Comparison of ENCODE assay signal across 10 cellular contexts in genomic region chr15:80093854-80094418, GRCh38. TPM values are rescaled to one million over a fixed set of nuclear protein-coding genes. Genes with fewer than 3 reads are reported as not detected.
A peak's percentile ranks its signal among the peaks of the same experiment; 100 is the strongest.
DNase-seq lines count a peak whose midpoint lies in the region; TF ChIP-seq lines count a peak whose summit lies in the region.
"Had no signal": no experiment of that assay in that cellular context is flagged by ENCODE, and none has a peak within 500 bp of the region (broad histone marks: within the 10 kb centered on the region; RNA-seq: fewer than 3 reads in every experiment).

No MANE protein-coding gene starts in this region.

- peaks cover 7% of the 10 kb centered on the region for H3K36me3 Mint-ChIP-seq in activated T-cell treated with anti-CD3 and anti-CD28 coated beads, Interleukin-2, amount 50 U/mL, for 24 hours (ENCODE audit: low read depth)
- peaks cover 2% of the 10 kb centered on the region for H3K36me3 Mint-ChIP-seq in HFFc6 (ENCODE audit: low read depth)

- H3K27ac ChIP-seq in VCaP, result peak overlapping the region; percentile 67
- peak overlapping the region; percentile 71 to 84 (median 76) for H3K27ac ChIP-seq in thyroid gland
- H3K27ac ChIP-seq: dorsolateral prefrontal cortex had no signal

- H3K9me3 Mint-ChIP-seq in activated T-cell treated with anti-CD3 and anti-CD28 coated beads, Interleukin-2, amount 50 U/mL, for 24 hours, result no peaks in the 10 kb centered on the region
- no peaks in the 10 kb centered on the region for H3K9me3 Mint-ChIP-seq in HFFc6
- H3K9me3 Mint-ChIP-seq: stimulated activated memory B cell treated with anti-CD40 and anti-IgM and Interleukin-4, amounts not matched to agents 10 μg/mL and 1 μg/mL and 100 μg/mL, for 72 hours had no signal

- H3K4me1 ChIP-seq in thyroid gland, result peaks cover 53 to 54% of the 10 kb centered on the region in 2 donors

- 61 to 71% methylated on average over 5 of the region's 5 CpGs for WGBS in thyroid gland, 2 donors

- no peaks in the 10 kb centered on the region for H3K27me3 ChIP-seq in thyroid gland
- H3K27me3 ChIP-seq: dorsolateral prefrontal cortex had no signal

- TF ChIP-seq CTCF in VCaP (conservative IDR thresholded peaks at IDR 0.05) (no peak), thyroid gland (IDR thresholded peaks at IDR 0.05) (no peak), HFFc6 (IDR thresholded peaks at IDR 0.05) (no peak)

- peaks cover 46% of the 10 kb centered on the region for H3K4me1 Mint-ChIP-seq in activated T-cell treated with anti-CD3 and anti-CD28 coated beads, Interleukin-2, amount 50 U/mL, for 24 hours (ENCODE audit: low read depth)
- H3K4me1 Mint-ChIP-seq in HFFc6 (ENCODE audit: low read depth), result peaks cover 26% of the 10 kb centered on the region

- H3K27ac Mint-ChIP-seq in activated T-cell treated with anti-CD3 and anti-CD28 coated beads, Interleukin-2, amount 50 U/mL, for 24 hours, result peak overlapping the region; percentile 73
- H3K27ac Mint-ChIP-seq in HFFc6, result no peak overlapping the region
- H3K27ac Mint-ChIP-seq: stimulated activated memory B cell treated with anti-CD40 and anti-IgM and Interleukin-4, amounts not matched to agents 10 μg/mL and 1 μg/mL and 100 μg/mL, for 72 hours had no signal

- no peak overlapping the region for H3K4me3 ChIP-seq in thyroid gland (replicated peaks in 1 of 3)
- H3K4me3 ChIP-seq: dorsolateral prefrontal cortex had no signal

- DNase-seq in activated T-cell treated with anti-CD3 and anti-CD28 coated beads, Interleukin-2, amount 50 U/mL, for 24 hours, result peak; percentile 34
- DNase-seq in activated T-cell treated with anti-CD3 and anti-CD28 coated beads, Interleukin-2, amount 50 U/mL, for 1 hour, result no peak
- DNase-seq in iPS-NIHi11 (ENCODE audit: low spot score) (peak; percentile 32), thyroid gland (peak; percentile 82 to 86), posterior cingulate gyrus (no peak), HFFc6 (no peak)
- no peak for DNase-seq in effector CD4-positive, alpha-beta T cell

- H3K4me3 Mint-ChIP-seq in activated T-cell treated with anti-CD3 and anti-CD28 coated beads, Interleukin-2, amount 50 U/mL, for 24 hours, result no peak overlapping the region
- no peak overlapping the region for H3K4me3 Mint-ChIP-seq in HFFc6
- H3K4me3 Mint-ChIP-seq: stimulated activated memory B cell treated with anti-CD40 and anti-IgM and Interleukin-4, amounts not matched to agents 10 μg/mL and 1 μg/mL and 100 μg/mL, for 72 hours had no signal

- TF ChIP-seq POLR2A in thyroid gland (IDR thresholded peaks at IDR 0.05), result peak in 1 of 2 donors; percentile 14

- no peaks in the 10 kb centered on the region for H3K9me3 ChIP-seq in thyroid gland

- intact Hi-C loops in thyroid gland (cut with DNase I), result no loop called here
- intact Hi-C loops in posterior cingulate gyrus (cut with DNase I), result no loop called here

- no peaks in the 10 kb centered on the region for H3K36me3 ChIP-seq in thyroid gland

- H3K27me3 Mint-ChIP-seq in activated T-cell treated with anti-CD3 and anti-CD28 coated beads, Interleukin-2, amount 50 U/mL, for 24 hours, result no peaks in the 10 kb centered on the region
- H3K27me3 Mint-ChIP-seq in HFFc6 (ENCODE audit: insufficient read depth), result no peaks in the 10 kb centered on the region
- H3K27me3 Mint-ChIP-seq: stimulated activated memory B cell treated with anti-CD40 and anti-IgM and Interleukin-4, amounts not matched to agents 10 μg/mL and 1 μg/mL and 100 μg/mL, for 72 hours had no signal

RNA-seq across cellular contexts. Expression of gene ZFAND6, which starts 34.5 kb away (rescaled TPM):
- total RNA-seq in thyroid gland, result 100 to 1,000 TPM; 215 to 324 (median 226) TPM
- 10 to 100 TPM; 49.0 to 62.6 (median 57.6) TPM for total RNA-seq in HFFc6 (2021; fragmentation: NEBNext Ultra II Directional; extraction: Animal tissue kit (Norgen Biotek cat#: 25700))

RNA-seq across cellular contexts. Expression of gene FAH, which starts 58.9 kb away (rescaled TPM):
- 10 to 100 TPM; 14.0 to 30.2 (median 21.2) TPM for total RNA-seq in thyroid gland
- total RNA-seq in HFFc6 (2021; fragmentation: NEBNext Ultra II Directional; extraction: Animal tissue kit (Norgen Biotek cat#: 25700)), result 10 to 100 TPM; 51.1 to 75.4 (median 61.1) TPM

Comparison
In these comparisons a context has a peak if more than half of its experiments do, and no peak if none do; other contexts are left out.
1. DNase-seq: peak in activated T-cell treated with anti-CD3 and anti-CD28 coated beads, Interleukin-2, amount 50 U/mL, for 24 hours (single experiment), iPS-NIHi11 (single experiment) and thyroid gland (2 of 2); none in activated T-cell treated with anti-CD3 and anti-CD28 coated beads, Interleukin-2, amount 50 U/mL, for 1 hour (single experiment), posterior cingulate gyrus (0 of 10), effector CD4-positive, alpha-beta T cell (single experiment) and HFFc6 (single experiment).